ENCODE assay signal across 1 cellular context in the genomic region with DNA sequence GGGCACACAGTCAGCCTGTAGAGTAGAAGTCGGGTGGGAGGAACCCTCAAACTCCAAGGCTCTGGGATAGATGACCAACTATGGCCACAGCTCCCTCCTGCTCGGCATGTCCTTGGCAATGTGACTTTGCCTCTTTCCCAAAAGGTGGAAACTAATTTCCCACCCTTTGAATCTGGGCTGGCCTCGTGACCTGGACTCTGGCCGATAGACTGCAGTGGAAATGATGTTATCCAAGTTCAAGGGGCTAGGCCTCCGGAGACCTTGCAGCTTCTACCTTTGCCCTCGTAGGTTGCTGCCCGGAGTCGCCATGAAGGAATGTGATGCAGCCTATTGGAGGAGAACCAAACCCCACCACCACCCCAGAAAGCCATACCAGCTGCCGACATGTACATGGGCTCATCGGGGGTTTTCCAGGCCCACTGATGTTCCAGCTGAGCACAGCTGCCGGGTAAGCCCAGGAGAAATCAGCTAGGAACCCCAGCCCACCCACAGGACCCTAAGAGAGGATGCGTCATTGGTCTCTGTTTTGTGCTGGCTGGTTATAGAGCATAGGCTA.
TF ChIP-seq lines count a peak whose summit lies in the region.

No MANE protein-coding gene starts in this region.

TF ChIP-seq in HepG2, 621 proteins besides CTCF, POLR2A, EP300 and RAD21 (continues in another document):
- no peak for TF ChIP-seq PITX1 (CRISPR knock-in tag; IDR thresholded peaks at IDR 0.05)
- TF ChIP-seq, protein P1, sequence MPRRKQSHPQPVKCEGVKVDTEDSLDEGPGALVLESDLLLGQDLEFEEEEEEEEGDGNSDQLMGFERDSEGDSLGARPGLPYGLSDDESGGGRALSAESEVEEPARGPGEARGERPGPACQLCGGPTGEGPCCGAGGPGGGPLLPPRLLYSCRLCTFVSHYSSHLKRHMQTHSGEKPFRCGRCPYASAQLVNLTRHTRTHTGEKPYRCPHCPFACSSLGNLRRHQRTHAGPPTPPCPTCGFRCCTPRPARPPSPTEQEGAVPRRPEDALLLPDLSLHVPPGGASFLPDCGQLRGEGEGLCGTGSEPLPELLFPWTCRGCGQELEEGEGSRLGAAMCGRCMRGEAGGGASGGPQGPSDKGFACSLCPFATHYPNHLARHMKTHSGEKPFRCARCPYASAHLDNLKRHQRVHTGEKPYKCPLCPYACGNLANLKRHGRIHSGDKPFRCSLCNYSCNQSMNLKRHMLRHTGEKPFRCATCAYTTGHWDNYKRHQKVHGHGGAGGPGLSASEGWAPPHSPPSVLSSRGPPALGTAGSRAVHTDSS (CRISPR knock-in tag; conservative IDR thresholded peaks at IDR 0.05): no peak
- TF ChIP-seq ZMAT3 (CRISPR knock-in tag; conservative IDR thresholded peaks at IDR 0.05): no peak
- no peak for TF ChIP-seq NCOA2 (CRISPR knock-in tag; IDR thresholded peaks at IDR 0.05)
- TF ChIP-seq ZNF547 (CRISPR knock-in tag; IDR thresholded peaks at IDR 0.05): no peak
- TF ChIP-seq ZNF572 (CRISPR knock-in tag; IDR thresholded peaks at IDR 0.05): no peak
- peak; percentile 50; the same call in 1 of the 2 replicates for TF ChIP-seq NR2F2 (IDR thresholded peaks at IDR 0.05; ENCODE audit: borderline replicate concordance, low read depth)
- TF ChIP-seq, protein P2, sequence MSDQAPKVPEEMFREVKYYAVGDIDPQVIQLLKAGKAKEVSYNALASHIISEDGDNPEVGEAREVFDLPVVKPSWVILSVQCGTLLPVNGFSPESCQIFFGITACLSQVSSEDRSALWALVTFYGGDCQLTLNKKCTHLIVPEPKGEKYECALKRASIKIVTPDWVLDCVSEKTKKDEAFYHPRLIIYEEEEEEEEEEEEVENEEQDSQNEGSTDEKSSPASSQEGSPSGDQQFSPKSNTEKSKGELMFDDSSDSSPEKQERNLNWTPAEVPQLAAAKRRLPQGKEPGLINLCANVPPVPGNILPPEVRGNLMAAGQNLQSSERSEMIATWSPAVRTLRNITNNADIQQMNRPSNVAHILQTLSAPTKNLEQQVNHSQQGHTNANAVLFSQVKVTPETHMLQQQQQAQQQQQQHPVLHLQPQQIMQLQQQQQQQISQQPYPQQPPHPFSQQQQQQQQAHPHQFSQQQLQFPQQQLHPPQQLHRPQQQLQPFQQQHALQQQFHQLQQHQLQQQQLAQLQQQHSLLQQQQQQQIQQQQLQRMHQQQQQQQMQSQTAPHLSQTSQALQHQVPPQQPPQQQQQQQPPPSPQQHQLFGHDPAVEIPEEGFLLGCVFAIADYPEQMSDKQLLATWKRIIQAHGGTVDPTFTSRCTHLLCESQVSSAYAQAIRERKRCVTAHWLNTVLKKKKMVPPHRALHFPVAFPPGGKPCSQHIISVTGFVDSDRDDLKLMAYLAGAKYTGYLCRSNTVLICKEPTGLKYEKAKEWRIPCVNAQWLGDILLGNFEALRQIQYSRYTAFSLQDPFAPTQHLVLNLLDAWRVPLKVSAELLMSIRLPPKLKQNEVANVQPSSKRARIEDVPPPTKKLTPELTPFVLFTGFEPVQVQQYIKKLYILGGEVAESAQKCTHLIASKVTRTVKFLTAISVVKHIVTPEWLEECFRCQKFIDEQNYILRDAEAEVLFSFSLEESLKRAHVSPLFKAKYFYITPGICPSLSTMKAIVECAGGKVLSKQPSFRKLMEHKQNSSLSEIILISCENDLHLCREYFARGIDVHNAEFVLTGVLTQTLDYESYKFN (CRISPR knock-in tag; conservative IDR thresholded peaks at IDR 0.05): peak; percentile 34; the same call in 1 of the 2 replicates
- 0 out of 2 replicates have a peak, but pooled peaks have one; percentile 21 for TF ChIP-seq KDM2A (CRISPR knock-in tag; IDR thresholded peaks at IDR 0.05; ENCODE audit: borderline replicate concordance, low read depth)
- TF ChIP-seq TEF (CRISPR knock-in tag; IDR thresholded peaks at IDR 0.05): no peak
- no peak for TF ChIP-seq ZNF275 (CRISPR knock-in tag; IDR thresholded peaks at IDR 0.05; ENCODE audit: borderline replicate concordance)
- no peak for TF ChIP-seq ZNF589 (CRISPR knock-in tag; conservative IDR thresholded peaks at IDR 0.05)
- TF ChIP-seq, protein P3, sequence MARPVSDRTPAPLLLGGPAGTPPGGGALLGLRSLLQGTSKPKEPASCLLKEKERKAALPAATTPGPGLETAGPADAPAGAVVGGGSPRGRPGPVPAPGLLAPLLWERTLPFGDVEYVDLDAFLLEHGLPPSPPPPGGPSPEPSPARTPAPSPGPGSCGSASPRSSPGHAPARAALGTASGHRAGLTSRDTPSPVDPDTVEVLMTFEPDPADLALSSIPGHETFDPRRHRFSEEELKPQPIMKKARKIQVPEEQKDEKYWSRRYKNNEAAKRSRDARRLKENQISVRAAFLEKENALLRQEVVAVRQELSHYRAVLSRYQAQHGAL (CRISPR knock-in tag; IDR thresholded peaks at IDR 0.05; ENCODE audit: not compliant biosample characterization): no peak
- no peak for TF ChIP-seq TEAD2 (CRISPR knock-in tag; IDR thresholded peaks at IDR 0.05)
- no peak for TF ChIP-seq PHF20 (CRISPR knock-in tag; IDR thresholded peaks at IDR 0.05)
- TF ChIP-seq MEIS2 (CRISPR knock-in tag; IDR thresholded peaks at IDR 0.05): no peak
- TF ChIP-seq ZFY (CRISPR knock-in tag; IDR thresholded peaks at IDR 0.05): no peak
- TF ChIP-seq, protein P4, sequence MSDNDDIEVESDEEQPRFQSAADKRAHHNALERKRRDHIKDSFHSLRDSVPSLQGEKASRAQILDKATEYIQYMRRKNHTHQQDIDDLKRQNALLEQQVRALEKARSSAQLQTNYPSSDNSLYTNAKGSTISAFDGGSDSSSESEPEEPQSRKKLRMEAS (IDR thresholded peaks at IDR 0.05): 0 out of 2 replicates have a peak, but pooled peaks have one; percentile 43
- no peak for TF ChIP-seq RAD51 (IDR thresholded peaks at IDR 0.05; ENCODE audit: borderline replicate concordance)
- TF ChIP-seq NR2F6 (IDR thresholded peaks at IDR 0.05): peak; percentile 55
- TF ChIP-seq NR2F6 (CRISPR knock-in tag; IDR thresholded peaks at IDR 0.05): peak; percentile 57
- no peak for TF ChIP-seq AGO2 (optimal IDR thresholded peaks at IDR 0.05; ENCODE audit: low read depth, low read length)
- peak; percentile 62 for TF ChIP-seq HNF4G (IDR thresholded peaks at IDR 0.05; ENCODE audit: borderline replicate concordance, low read depth, low read length)
- no peak for TF ChIP-seq HNF4G (CRISPR knock-in tag; IDR thresholded peaks at IDR 0.05; ENCODE audit: borderline replicate concordance, low read depth)
- TF ChIP-seq ZBTB1 (CRISPR knock-in tag; IDR thresholded peaks at IDR 0.05; ENCODE audit: borderline replicate concordance): no peak
- no peak for TF ChIP-seq ZBTB10 (CRISPR knock-in tag; IDR thresholded peaks at IDR 0.05; ENCODE audit: borderline replicate concordance)
- no peak for TF ChIP-seq ZNF629 (CRISPR knock-in tag; conservative IDR thresholded peaks at IDR 0.05)
- no peak for TF ChIP-seq ESRRA (CRISPR knock-in tag; IDR thresholded peaks at IDR 0.05; ENCODE audit: low read depth)
- TF ChIP-seq TOE1 (CRISPR knock-in tag; IDR thresholded peaks at IDR 0.05): no peak
- TF ChIP-seq ARNTL (CRISPR knock-in tag; IDR thresholded peaks at IDR 0.05): 0 out of 2 replicates have a peak, but pooled peaks have one; percentile 20
- TF ChIP-seq, protein P5, sequence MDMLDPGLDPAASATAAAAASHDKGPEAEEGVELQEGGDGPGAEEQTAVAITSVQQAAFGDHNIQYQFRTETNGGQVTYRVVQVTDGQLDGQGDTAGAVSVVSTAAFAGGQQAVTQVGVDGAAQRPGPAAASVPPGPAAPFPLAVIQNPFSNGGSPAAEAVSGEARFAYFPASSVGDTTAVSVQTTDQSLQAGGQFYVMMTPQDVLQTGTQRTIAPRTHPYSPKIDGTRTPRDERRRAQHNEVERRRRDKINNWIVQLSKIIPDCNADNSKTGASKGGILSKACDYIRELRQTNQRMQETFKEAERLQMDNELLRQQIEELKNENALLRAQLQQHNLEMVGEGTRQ (IDR thresholded peaks at IDR 0.05; ENCODE audit: low read depth, low read length): no peak
- TF ChIP-seq, protein P5 (CRISPR knock-in tag; IDR thresholded peaks at IDR 0.05; ENCODE audit: borderline replicate concordance): peak; percentile 33; the same call in 1 of the 2 replicates
- TF ChIP-seq ZNF468 (CRISPR knock-in tag; IDR thresholded peaks at IDR 0.05): no peak
- peak; percentile 53 for TF ChIP-seq SALL1 (CRISPR knock-in tag; IDR thresholded peaks at IDR 0.05)
- no peak for TF ChIP-seq SALL2 (CRISPR knock-in tag; IDR thresholded peaks at IDR 0.05)
- no peak for TF ChIP-seq ZNF607 (CRISPR knock-in tag; IDR thresholded peaks at IDR 0.05; ENCODE audit: borderline replicate concordance)
- peak; percentile 56 for TF ChIP-seq SKI (IDR thresholded peaks at IDR 0.05; ENCODE audit: partially characterized antibody)
- TF ChIP-seq RXRB (CRISPR knock-in tag; IDR thresholded peaks at IDR 0.05; ENCODE audit: borderline replicate concordance): peak; percentile 62; the same call in 1 of the 2 replicates
- TF ChIP-seq, protein P6, sequence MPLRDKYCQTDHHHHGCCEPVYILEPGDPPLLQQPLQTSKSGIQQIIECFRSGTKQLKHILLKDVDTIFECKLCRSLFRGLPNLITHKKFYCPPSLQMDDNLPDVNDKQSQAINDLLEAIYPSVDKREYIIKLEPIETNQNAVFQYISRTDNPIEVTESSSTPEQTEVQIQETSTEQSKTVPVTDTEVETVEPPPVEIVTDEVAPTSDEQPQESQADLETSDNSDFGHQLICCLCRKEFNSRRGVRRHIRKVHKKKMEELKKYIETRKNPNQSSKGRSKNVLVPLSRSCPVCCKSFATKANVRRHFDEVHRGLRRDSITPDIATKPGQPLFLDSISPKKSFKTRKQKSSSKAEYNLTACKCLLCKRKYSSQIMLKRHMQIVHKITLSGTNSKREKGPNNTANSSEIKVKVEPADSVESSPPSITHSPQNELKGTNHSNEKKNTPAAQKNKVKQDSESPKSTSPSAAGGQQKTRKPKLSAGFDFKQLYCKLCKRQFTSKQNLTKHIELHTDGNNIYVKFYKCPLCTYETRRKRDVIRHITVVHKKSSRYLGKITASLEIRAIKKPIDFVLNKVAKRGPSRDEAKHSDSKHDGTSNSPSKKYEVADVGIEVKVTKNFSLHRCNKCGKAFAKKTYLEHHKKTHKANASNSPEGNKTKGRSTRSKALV (CRISPR knock-in tag; IDR thresholded peaks at IDR 0.05): 0 out of 2 replicates have a peak, but pooled peaks have one; percentile 2
- peak; percentile 49; the same call in 1 of the 2 replicates for TF ChIP-seq NR2C2 (CRISPR knock-in tag; IDR thresholded peaks at IDR 0.05; ENCODE audit: borderline replicate concordance)
- TF ChIP-seq THRA (CRISPR knock-in tag; IDR thresholded peaks at IDR 0.05; ENCODE audit: borderline replicate concordance): peak; percentile 33; the same call in 1 of the 2 replicates
